Comparison of ENCODE assay signal across 10 cellular contexts in genomic region chr15:66654718-66655375, GRCh38. TPM values are rescaled to one million over a fixed set of nuclear protein-coding genes. Genes with fewer than 3 reads are reported as not detected.
DNase-seq lines count a peak whose midpoint lies in the region; ATAC-seq, FAIRE-seq and TF ChIP-seq lines count a peak whose summit lies in the region.
"Had no signal": no experiment of that assay in that cellular context is flagged by ENCODE, and none has a peak within 500 bp of the region (broad histone marks: within the 10 kb centered on the region; RNA-seq: fewer than 3 reads in every experiment).

No MANE protein-coding gene starts in this region.

- H3K79me1 ChIP-seq in H1 (ENCODE audit: low read depth, low read length) = no peaks in the 10 kb centered on the region

- TF ChIP-seq CTCF in Peyer's patch (IDR thresholded peaks at IDR 0.05) (no peak), H1 (IDR thresholded peaks at IDR 0.05; ENCODE audit: control extremely low read depth in 1 of 3, insufficient read depth in 1 of 3, low read depth in 1 of 3, low read length in 3 of 3) (no peak)

- peaks cover 0 to 58% (median 57%) of the 10 kb centered on the region in 3 donors for H3K27me3 Mint-ChIP-seq in naive B cell

- H3K23ac ChIP-seq in H1 (ENCODE audit: insufficient read length) = no peak overlapping the region

- H3K27ac ChIP-seq in Peyer's patch (no peak overlapping the region), H1 (ENCODE audit: low read depth, low read length) (no peak overlapping the region)

- peaks cover 0 to 11% (median 0%) of the 10 kb centered on the region in 3 donors for H3K4me1 Mint-ChIP-seq in naive B cell

- H3K9me3 Mint-ChIP-seq in naive B cell = no peaks in the 10 kb centered on the region

- H3K4me1 ChIP-seq in Peyer's patch = peaks cover 0 to 8% (median 0%) of the 10 kb centered on the region in 4 donors
- H3K4me1 ChIP-seq in H1 (replicated peaks in 1 of 4; ENCODE audit: control insufficient read depth in 3 of 4, insufficient read depth in 4 of 4, low read length in 3 of 4) = peaks cover 12 to 38% (median 24%) of the 10 kb centered on the region in 4 experiments

- no peaks in the 10 kb centered on the region for H3K79me2 ChIP-seq in H1 (ENCODE audit: control insufficient read depth in 1 of 2, insufficient read depth in 2 of 2, low read length in 2 of 2)

- no peak overlapping the region for H3K9ac ChIP-seq in H1 (replicated peaks in 1 of 4; ENCODE audit: extremely low read depth in 1 of 4, low read depth in 3 of 4, low read length in 3 of 4)

- H3K27ac Mint-ChIP-seq in naive B cell = peak overlapping the region in 1 of 6 donors; percentile 93

- DNase-seq in AG08396 (ENCODE audit: low spot score) (peak; percentile 70), Peyer's patch (no peak), H1 (ENCODE audit: low read depth in 1 of 2, low spot score in 2 of 2) (peak in 1 of 2 experiments; percentile 72), naive B cell (peak; percentile 36), NCI-H2107 treated with DMSO at 0.1 percent for 48 hours (lab: John Stamatoyannopoulos, UW; ENCODE audit: unreplicated experiment) (no peak), ureter (ENCODE audit: low spot score) (no peak), LoVo (ENCODE audit: low spot score) (no peak), mucosa of gallbladder (ENCODE audit: low spot score) (no peak)

- peak overlapping the region; percentile 61; the same call in 1 of the 2 replicates for H2BK15ac ChIP-seq in H1 (ENCODE audit: low read length)

- H3K18ac ChIP-seq in H1 (ENCODE audit: extremely low read depth, low read length) = peak overlapping the region; percentile 87

- H3K4me3 Mint-ChIP-seq in naive B cell = peak overlapping the region in 5 of 8 donors; percentile 17 to 85 (median 81)

- H3K9me3 ChIP-seq in Peyer's patch (no peaks in the 10 kb centered on the region), H1 (ENCODE audit: insufficient read depth in 2 of 2, low read depth in 1 of 2, low read length in 1 of 2) (no peaks in the 10 kb centered on the region)

- H4K8ac ChIP-seq in H1 (ENCODE audit: extremely low read depth, insufficient read depth, low read length) = peak overlapping the region; percentile 62

- no peaks in the 10 kb centered on the region for H4K20me1 ChIP-seq in H1 (replicated peaks in 1 of 2; ENCODE audit: control insufficient read depth in 1 of 2, insufficient read depth in 2 of 2, low read length in 2 of 2)

- no peak overlapping the region for H4K5ac ChIP-seq in H1 (ENCODE audit: insufficient read length, low read depth, low read length)

- POLR2A ChIA-PET in H1 (lab: Charles Lee; ENCODE audit: partially characterized antibody) = interaction anchor here (0.7 to 2.4 kb wide), 2 partner anchors 10 to 27 kb away, joined by 4 to 8 read pairs; no protein-coding TSS in a partner anchor

- H2BK5ac ChIP-seq in H1 (ENCODE audit: low read depth, low read length) = no peak overlapping the region; the same call in 1 of the 2 replicates

- no peak for FAIRE-seq in H1 (lab: Jason Lieb, UNC)
- FAIRE-seq: GM19239 had no signal

- H2BK12ac ChIP-seq in H1 (ENCODE audit: low read depth, low read length) = peak overlapping the region; percentile 93; the same call in 1 of the 2 replicates

- WGBS in H1 (ENCODE audit: extremely low coverage in 1 of 2, insufficient coverage in 1 of 2, insufficient read length in 1 of 2, insufficient replicate concordance in 2 of 2, low coverage in 1 of 2, low lambda C conversion rate in 2 of 2, missing lambda C conversion rate in 1 of 2), 2 experiments = 8% methylated on average over 20 of the region's 48 CpGs; no CpG with 5 or more reads in 1 of the 2 experiments

- TF ChIP-seq EP300 in H1 (IDR thresholded peaks at IDR 0.05; ENCODE audit: borderline replicate concordance in 1 of 2, low read depth in 2 of 2, low read length in 2 of 2) = no peak

- H3K4me2 ChIP-seq in H1 (ENCODE audit: insufficient read depth in 1 of 2, low read depth in 2 of 2, low read length in 2 of 2) = peak overlapping the region; percentile 43 to 49; a peak in 3 of 4 replicates

- H3K14ac ChIP-seq in H1 (ENCODE audit: insufficient read length) = no peak overlapping the region

- H4K91ac ChIP-seq in H1 (replicated peaks; ENCODE audit: insufficient read length, low read length) = peak overlapping the region; percentile 29

- TF ChIP-seq RAD21 in H1 (IDR thresholded peaks at IDR 0.05 in 1 of 2, conservative IDR thresholded peaks at IDR 0.05 in 1 of 2; ENCODE audit: low read depth in 2 of 2, low read length in 2 of 2) = no peak

- H3K4me3 ChIP-seq in Peyer's patch = peak overlapping the region; percentile 7 to 38 (median 28)
- H3K4me3 ChIP-seq in H1 (ENCODE audit: extremely low read depth in 1 of 4, insufficient read depth in 2 of 4, low read depth in 3 of 4, low read length in 4 of 4) = peak overlapping the region; percentile 1 to 53 (median 23); a peak in 5 of 8 replicates

- no peaks in the 10 kb centered on the region for H3K36me3 ChIP-seq in Peyer's patch
- no peaks in the 10 kb centered on the region for H3K36me3 ChIP-seq in H1 (ENCODE audit: control insufficient read depth in 2 of 4, insufficient read depth in 4 of 4, low read length in 3 of 4)

- CTCF ChIA-PET in H1 (lab: Charles Lee; ENCODE audit: partially characterized antibody) = interaction anchor here (0.7 to 1.6 kb wide), 7 partner anchors 9 to 134 kb away, joined by 3 to 6 read pairs (median 3); partner anchors contain the start of gene SMAD6

- no peaks in the 10 kb centered on the region for H3K36me3 Mint-ChIP-seq in naive B cell

- H2BK120ac ChIP-seq in H1 (replicated peaks; ENCODE audit: low read depth, low read length) = no peak overlapping the region

- H2AK5ac ChIP-seq in H1 (ENCODE audit: low read depth, low read length) = no peak overlapping the region

- H3K27me3 ChIP-seq in Peyer's patch (no peaks in the 10 kb centered on the region), H1 (replicated peaks in 1 of 4; ENCODE audit: control insufficient read depth in 3 of 4, extremely low read depth in 1 of 4, insufficient read depth in 3 of 4, low read length in 3 of 4) (peaks cover 0 to 2% (median 0%) of the 10 kb centered on the region in 4 experiments; a peak in 1 of 7 replicates)

- peak overlapping the region; percentile 16; the same call in 1 of the 2 replicates for H2AFZ ChIP-seq in H1 (ENCODE audit: low read length)

- ATAC-seq in naive B cell (ENCODE audit: low read depth in 2 of 2) = peak in 1 of 2 donors; percentile 30
- ATAC-seq: Panc1 had no signal

- H2BK20ac ChIP-seq in H1 (ENCODE audit: low read length) = 0 out of 2 replicates have a peak overlapping the region, but pooled peaks have one; percentile 48

- H3K23me2 ChIP-seq in H1 (ENCODE audit: low read depth, low read length) = peaks cover 8% of the 10 kb centered on the region; the same call in 1 of the 2 replicates

- H3K56ac ChIP-seq in H1 (replicated peaks; ENCODE audit: insufficient read length, low read depth, low read length) = no peak overlapping the region

- no peak overlapping the region for H3K4ac ChIP-seq in H1 (replicated peaks; ENCODE audit: insufficient read length, low read depth, low read length)

- no peak for TF ChIP-seq POLR2A in Peyer's patch (IDR thresholded peaks at IDR 0.05)
- no peak for TF ChIP-seq POLR2A in H1 (IDR thresholded peaks at IDR 0.05; ENCODE audit: control extremely low read depth in 1 of 2, low read depth in 2 of 2, low read length in 2 of 2)

TF ChIP-seq in H1, 55 proteins besides CTCF, POLR2A, EP300 and RAD21:
- TF ChIP-seq USF2 (IDR thresholded peaks at IDR 0.05; ENCODE audit: low read length) (no peak), ZNF274 (IDR thresholded peaks at IDR 0.05; ENCODE audit: borderline replicate concordance, extremely low read depth, low read length) (no peak), SIX5 (IDR thresholded peaks at IDR 0.05; ENCODE audit: low read depth, low read length) (no peak), KDM5A (IDR thresholded peaks at IDR 0.05; ENCODE audit: low read length) (no peak), CREB1 (IDR thresholded peaks at IDR 0.05) (no peak), HDAC2 (IDR thresholded peaks at IDR 0.05; ENCODE audit: borderline replicate concordance in 1 of 2, low read depth in 2 of 2, low read length in 2 of 2) (no peak), SUZ12 (IDR thresholded peaks at IDR 0.05; ENCODE audit: low read length) (no peak), JUN (IDR thresholded peaks at IDR 0.05; ENCODE audit: low read depth, low read length) (no peak), MAX (IDR thresholded peaks at IDR 0.05) (no peak)

RNA-seq across cellular contexts. Expression of gene SMAD6, which starts 47.2 kb away (rescaled TPM):
- 10 to 100 TPM; 11.0 to 34.9 (median 25.5) TPM for total RNA-seq in Peyer's patch
- 7.0 and 7.6 TPM in 2 replicates for total RNA-seq in H1 (2021; fragmentation: NEBNext Ultra II Directional; extraction: Animal tissue kit (Norgen Biotek cat#: 25700))
- polyA plus RNA-seq in H1 (2011; rRNA removed) = 1.8 and 3.4 TPM in 2 replicates
- polyA plus RNA-seq in H1 (2011; cell fraction: cytosol; rRNA removed) = 2.6 TPM
- 11.4 TPM for polyA plus RNA-seq in H1 (2011; cell fraction: nucleus; rRNA removed)
- 2.9 to 3.9 TPM (median 3.1 TPM) in 4 replicates for polyA plus RNA-seq in H1 (2012, experiment 1 of 2)
- polyA plus RNA-seq in H1 (2012, experiment 2 of 2) = 2.1 TPM
- polyA plus RNA-seq in H1 (2013, experiment 1 of 2) = 1.9 TPM
- 2.1 TPM for polyA plus RNA-seq in H1 (2013, experiment 2 of 2)
- polyA minus RNA-seq in H1 (2011; rRNA and poly(A)+ RNA removed) = 3.9 and 6.1 TPM in 2 replicates
- 6.3 TPM for polyA minus RNA-seq in H1 (2011; cell fraction: cytosol; rRNA and poly(A)+ RNA removed)
- polyA minus RNA-seq in H1 (2011; cell fraction: nucleus; rRNA and poly(A)+ RNA removed) = 12.2 TPM
- not detected for polyA plus RNA-seq in naive B cell (ENCODE audit: low read depth in 6 of 6)
- total RNA-seq in ureter = 17.4 TPM
- total RNA-seq in mucosa of gallbladder = 50.5 TPM

Comparison
In these comparisons a context has a peak if more than half of its experiments do, and no peak if none do; other contexts are left out.
1. DNase-seq: peak in AG08396 (single experiment) and naive B cell (single experiment); none in Peyer's patch (0 of 3), NCI-H2107 treated with DMSO at 0.1 percent for 48 hours (single experiment), ureter (single experiment), LoVo (single experiment) and mucosa of gallbladder (single experiment).